Comparison of ENCODE assay signal across 20 cellular contexts in the genomic region with DNA sequence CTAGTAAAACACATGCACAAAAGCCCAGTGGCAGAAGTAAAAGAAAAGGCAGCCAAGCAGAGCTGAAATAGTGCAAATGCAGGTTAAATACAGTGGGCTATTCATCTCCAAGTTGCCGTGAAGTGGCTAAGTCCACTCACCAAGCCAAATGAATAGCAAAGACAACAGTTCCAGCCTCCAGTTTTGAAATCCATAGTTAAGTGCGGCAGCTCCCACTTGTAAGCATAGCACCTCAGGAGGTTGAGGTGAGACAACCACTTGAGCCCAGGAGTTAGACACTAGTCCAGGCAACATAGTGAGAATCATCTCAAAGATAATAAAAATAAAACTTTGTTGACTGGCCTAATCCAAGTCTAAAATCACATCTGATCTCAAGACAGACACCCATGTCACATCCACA. TPM values are rescaled to one million over a fixed set of nuclear protein-coding genes. Genes with fewer than 3 reads are reported as not detected.
A peak's percentile ranks its signal among the peaks of the same experiment; 100 is the strongest.
DNase-seq lines count a peak whose midpoint lies in the region; ATAC-seq and TF ChIP-seq lines count a peak whose summit lies in the region.
"Had no signal": no experiment of that assay in that cellular context is flagged by ENCODE, and none has a peak within 500 bp of the region (broad histone marks: within the 10 kb centered on the region; RNA-seq: fewer than 3 reads in every experiment).

No MANE protein-coding gene starts in this region.

- H3K9me3 Mint-ChIP-seq in H9, result no peaks in the 10 kb centered on the region; a peak in 1 of 5 replicates
- H3K9me3 Mint-ChIP-seq: HFFc6 had no signal

- CTCF ChIA-PET in Panc1 (lab: Charles Lee), result no interaction called here

- no peaks in the 10 kb centered on the region for H3K27me3 Mint-ChIP-seq in H9 (ENCODE audit: low read depth)
- H3K27me3 Mint-ChIP-seq: CD4-positive, CD25-positive, alpha-beta regulatory T cell had no signal

- H4K5ac ChIP-seq in H9 (ENCODE audit: insufficient read length, low read depth, low read length), result no peak overlapping the region

- no CpG with 5 or more reads among the region's 2 CpGs for whole genome bisulfite sequencing in H9 (ENCODE audit: extremely low coverage, insufficient read length, low lambda C conversion rate)
- 33 to 34% methylated on average over 2 of the region's 2 CpGs for WGBS in thyroid gland, 2 donors

- no peak overlapping the region for H3K9ac ChIP-seq in H9 (ENCODE audit: extremely low read depth, insufficient read length, low read length)

- no peak overlapping the region for H3T11ph ChIP-seq in H9 (ENCODE audit: low read length)

- no peak overlapping the region for H2BK12ac ChIP-seq in H9 (ENCODE audit: insufficient read length, low read depth, low read length)

- H3K4me1 ChIP-seq in H9 (ENCODE audit: insufficient read depth, low read length) (peaks cover 3% of the 10 kb centered on the region), Panc1 (ENCODE audit: control insufficient read depth, insufficient read depth, low read length) (peaks cover 42% of the 10 kb centered on the region), thyroid gland (peaks cover 3 to 6% of the 10 kb centered on the region in 2 donors)
- H3K4me1 ChIP-seq: BE2C had no signal

- H3K27ac Mint-ChIP-seq in H9, result peak overlapping the region in 2 of 3 experiments; percentile 49 to 63; a peak in 3 of 7 replicates
- H3K27ac Mint-ChIP-seq: CD4-positive, CD25-positive, alpha-beta regulatory T cell; HFFc6 had no signal

- no peak overlapping the region for H3K18ac ChIP-seq in H9 (ENCODE audit: insufficient read length, low read depth, low read length)

- H4K8ac ChIP-seq in H9 (replicated peaks; ENCODE audit: insufficient read length, low read depth, low read length), result no peak overlapping the region

- no peaks in the 10 kb centered on the region for H3K79me2 ChIP-seq in H9 (ENCODE audit: insufficient read depth, low read length)

- POLR2A ChIA-PET in Panc1 (lab: Charles Lee), result no interaction called here

- H3K23ac ChIP-seq in H9 (ENCODE audit: insufficient read length, low read depth, low read length), result no peak overlapping the region

- H3K4me1 Mint-ChIP-seq in H9, result peaks cover 31 to 44% of the 10 kb centered on the region in 2 experiments

- H2AFZ ChIP-seq in H9 (ENCODE audit: low read length), result no peak overlapping the region

- in situ Hi-C loops in Panc1 (cut with HindIII; ENCODE audit: low pct_unique_long_range_greater_than_20kb, low sequenced_read_pairs), result no loop called here

- no peak overlapping the region for H3K4me3 Mint-ChIP-seq in H9
- H3K4me3 Mint-ChIP-seq: CD4-positive, CD25-positive, alpha-beta regulatory T cell; HFFc6 had no signal

- H3K23me2 ChIP-seq in H9 (ENCODE audit: insufficient read length, low read depth, low read length, poor library complexity, severe bottlenecking), result no peaks in the 10 kb centered on the region

- H3K4ac ChIP-seq in H9 (ENCODE audit: low read depth, low read length), result no peak overlapping the region

- no peak overlapping the region for H2BK20ac ChIP-seq in H9 (ENCODE audit: low read depth, low read length, poor library complexity, severe bottlenecking)

- no peak overlapping the region for H3K4me2 ChIP-seq in H9 (ENCODE audit: insufficient read depth, insufficient read length, low read length)

- no peaks in the 10 kb centered on the region for H3K79me1 ChIP-seq in H9 (ENCODE audit: insufficient read depth, low read depth, low read length, poor library complexity, severe bottlenecking)

- TF ChIP-seq CTCF in H9 (conservative IDR thresholded peaks at IDR 0.05) (no peak), Panc1 (IDR thresholded peaks at IDR 0.05) (no peak), thyroid gland (IDR thresholded peaks at IDR 0.05) (no peak)

- H2BK120ac ChIP-seq in H9 (ENCODE audit: low read depth, low read length, poor library complexity, severe bottlenecking), result no peak overlapping the region

- peaks cover 4 to 22% (median 15%) of the 10 kb centered on the region in 3 experiments; a peak in 6 of 7 replicates for H3K36me3 Mint-ChIP-seq in H9 (ENCODE audit: insufficient read depth in 1 of 3, low read depth in 3 of 3)

- H2BK5ac ChIP-seq in H9 (ENCODE audit: insufficient read length, low read length), result no peak overlapping the region

- TF ChIP-seq POLR2A in thyroid gland (IDR thresholded peaks at IDR 0.05), result no peak

- no peak overlapping the region for H4K91ac ChIP-seq in H9 (ENCODE audit: insufficient read length, low read depth, low read length)

- H3K14ac ChIP-seq in H9 (ENCODE audit: insufficient read depth, low read length), result no peak overlapping the region

- H3K27ac ChIP-seq in H9 (ENCODE audit: insufficient read length, low read depth, low read length) (no peak overlapping the region), Panc1 (ENCODE audit: low read length) (0 out of 2 replicates have a peak overlapping the region, but pooled peaks have one; percentile 8), thyroid gland (no peak overlapping the region)
- H3K27ac ChIP-seq: SK-N-MC had no signal

- intact Hi-C loops in Panc1 (cut with micrococcal nuclease; ENCODE audit: unreplicated experiment), result no loop called here
- intact Hi-C loops in thyroid gland (cut with DNase I), result no loop called here

- H2AK5ac ChIP-seq in H9 (ENCODE audit: insufficient read length, low read length), result no peak overlapping the region

- no peaks in the 10 kb centered on the region for H3K27me3 ChIP-seq in H9 (ENCODE audit: insufficient read depth, low read length)
- no peaks in the 10 kb centered on the region for H3K27me3 ChIP-seq in Panc1 (ENCODE audit: control insufficient read depth, insufficient read depth, low read length)
- no peaks in the 10 kb centered on the region for H3K27me3 ChIP-seq in thyroid gland
- no peaks in the 10 kb centered on the region for H3K27me3 ChIP-seq in MG63
- H3K27me3 ChIP-seq: BE2C had no signal

- peaks cover 23% of the 10 kb centered on the region for H3K36me3 ChIP-seq in Panc1 (ENCODE audit: control insufficient read depth, insufficient read depth, low read length)
- no peaks in the 10 kb centered on the region for H3K36me3 ChIP-seq in thyroid gland
- H3K36me3 ChIP-seq in MG63, result peaks cover 57% of the 10 kb centered on the region

- H4K20me1 ChIP-seq in H9 (ENCODE audit: control insufficient read depth, insufficient read depth, insufficient read length), result no peaks in the 10 kb centered on the region

- H3K4me3 ChIP-seq in Panc1 (ENCODE audit: low read depth in 2 of 2, low read length in 2 of 2) (no peak overlapping the region), thyroid gland (replicated peaks in 1 of 3) (no peak overlapping the region), MG63 (no peak overlapping the region)
- H3K4me3 ChIP-seq: SK-N-MC had no signal

- H2BK15ac ChIP-seq in H9 (ENCODE audit: low read depth, low read length), result no peak overlapping the region

- H3K9me3 ChIP-seq in H9 (ENCODE audit: control insufficient read depth, low read depth, low read length), result no peaks in the 10 kb centered on the region
- no peaks in the 10 kb centered on the region for H3K9me3 ChIP-seq in Panc1 (ENCODE audit: control insufficient read depth, insufficient read depth, low read depth, low read length)
- no peaks in the 10 kb centered on the region for H3K9me3 ChIP-seq in thyroid gland
- no peaks in the 10 kb centered on the region for H3K9me3 ChIP-seq in MG63
- H3K9me3 ChIP-seq: BE2C had no signal

- H3K56ac ChIP-seq in H9 (ENCODE audit: insufficient read length, low read depth, low read length), result no peak overlapping the region

- no peak for ATAC-seq in Panc1
- ATAC-seq in HG02610 (IDR thresholded peaks at IDR 0.05; ENCODE audit: unreplicated experiment), result no peak
- ATAC-seq in GM21447 (IDR thresholded peaks at IDR 0.05; ENCODE audit: unreplicated experiment), result no peak

- DNase-seq in NCI-H2107 treated with DMSO at 0.1 percent for 48 hours (lab: John Stamatoyannopoulos, UW; ENCODE audit: unreplicated experiment) (peak; percentile 38), NCI-H2107 (lab: John Stamatoyannopoulos, UW) (no peak), H9 (no peak), Panc1 (ENCODE audit: low read depth, low spot score) (no peak), thyroid gland (peak; percentile 40 to 43), MG63 (no peak)
- DNase-seq: BE2C; CD4-positive, CD25-positive, alpha-beta regulatory T cell; COR-L47; DMS 273 treated with DMSO at 0.1 percent for 48 hours; EL; HFFc6; NCI-H1417 treated with DMSO at 0.1 percent for 48 hours; NCI-H2029 treated with DMSO at 0.1 percent for 48 hours; NCI-H2227 treated with DMSO at 0.1 percent for 48 hours; NCI-H526 treated with DMSO at 0.1 percent for 48 hours; SHP77 had no signal

- BruUV-seq in Panc1 (replicated peaks; lab: Mats Ljungman, UMichigan), result no TSS peak

RNA-seq across cellular contexts. Expression of a gene that starts 9.8 kb away (rescaled TPM):
- total RNA-seq in H9 (2021) (106 TPM in 2 replicates), Panc1 (2021; ENCODE audit: unreplicated experiment) (159 TPM), thyroid gland (10 to 100 TPM; 45.2 to 73.1 (median 57.5) TPM)
- 124 TPM for polyA plus RNA-seq in Panc1 (2012; ENCODE audit: insufficient read length)
- total RNA-seq in MG63 (2014; rRNA removed; shearing (Covaris generic); ENCODE audit: low replicate concordance), result 13.5 and 13.8 TPM in 2 replicates

RNA-seq across cellular contexts. Expression of a gene that starts 43.1 kb away (rescaled TPM):
- 988 and 1,012 TPM in 2 replicates for total RNA-seq in H9 (2021)
- total RNA-seq in Panc1 (2021; ENCODE audit: unreplicated experiment), result 620 TPM
- 300 TPM for polyA plus RNA-seq in Panc1 (2012; ENCODE audit: insufficient read length)
- 100 to 1,000 TPM; 193 to 341 (median 213) TPM for total RNA-seq in thyroid gland
- total RNA-seq in MG63 (2014; rRNA removed; shearing (Covaris generic); ENCODE audit: low replicate concordance), result 645 and 1,086 TPM in 2 replicates

Comparison
In these comparisons a context has a peak if more than half of its experiments do, and no peak if none do; other contexts are left out.
1. DNase-seq: peak in NCI-H2107 treated with DMSO at 0.1 percent for 48 hours (single experiment) and thyroid gland (2 of 2); none in NCI-H2107 (single experiment), H9 (single experiment), Panc1 (single experiment) and MG63 (single experiment).